ENCODE assay signal across 17 cellular contexts in the genomic region with DNA sequence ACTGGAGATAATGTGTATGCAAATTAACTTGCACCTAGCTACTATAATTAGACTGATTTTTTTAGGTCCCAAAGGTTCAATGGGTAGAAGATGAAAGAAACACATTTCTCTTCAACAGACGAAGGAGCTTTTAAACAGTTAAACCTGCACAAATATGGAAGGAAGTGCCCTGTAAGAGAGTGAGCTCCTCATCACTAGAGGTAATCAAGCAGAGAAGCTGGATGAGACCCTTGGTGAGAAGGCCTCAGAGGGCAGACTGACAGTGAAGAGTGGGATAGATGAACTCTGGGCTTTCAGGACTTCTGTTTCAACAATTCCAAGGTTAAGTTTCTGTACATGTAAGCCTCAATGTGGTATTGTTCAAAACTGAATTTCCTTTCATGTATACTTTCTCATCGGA. TPM values are rescaled to one million over a fixed set of nuclear protein-coding genes. Genes with fewer than 3 reads are reported as not detected.
DNase-seq lines count a peak whose midpoint lies in the region; ATAC-seq and TF ChIP-seq lines count a peak whose summit lies in the region.
"Had no signal": no experiment of that assay in that cellular context is flagged by ENCODE, and none has a peak within 500 bp of the region (broad histone marks: within the 10 kb centered on the region; RNA-seq: fewer than 3 reads in every experiment).

No MANE protein-coding gene starts in this region.

- no peak for ATAC-seq in gastrocnemius medialis
- ATAC-seq: GM23338 had no signal

- DNase-seq in PC-9 (no peak), hepatocyte (ENCODE audit: low spot score) (no peak), gastrocnemius medialis (no peak), MG63 (no peak), NCI-H82 (lab: John Stamatoyannopoulos, UW) (no peak), kidney glomerular epithelial cell (lab: John Stamatoyannopoulos, UW) (no peak), medulla oblongata (ENCODE audit: extremely low spot score) (no peak)
- DNase-seq: DMS153, KG1, NCI-H1048, NCI-H2081 treated with DMSO at 0.1 percent for 48 hours, NCI-H524, Peyer's patch, Right ventricle myocardium superior had no signal

- H3K27me3 ChIP-seq in PC-9 (ENCODE audit: insufficient read depth, low read depth) (no peaks in the 10 kb centered on the region), hepatocyte (no peaks in the 10 kb centered on the region), gastrocnemius medialis (no peaks in the 10 kb centered on the region), MG63 (no peaks in the 10 kb centered on the region)
- H3K27me3 ChIP-seq: Peyer's patch had no signal

- H4K20me1 ChIP-seq in PC-9 (ENCODE audit: insufficient read depth) (no peaks in the 10 kb centered on the region; the same call in 1 of the 2 replicates), hepatocyte (ENCODE audit: insufficient read depth, poor library complexity, severe bottlenecking) (no peaks in the 10 kb centered on the region)

- H3K4me3 ChIP-seq in PC-9 = no peak overlapping the region
- H3K4me3 ChIP-seq in hepatocyte = no peak overlapping the region
- H3K4me3 ChIP-seq in gastrocnemius medialis = no peak overlapping the region
- no peak overlapping the region for H3K4me3 ChIP-seq in MG63
- H3K4me3 ChIP-seq: GM23338, Peyer's patch had no signal

- TF ChIP-seq POLR2A in gastrocnemius medialis (IDR thresholded peaks at IDR 0.05) = no peak

- 0 out of 2 replicates have a peak, but pooled peaks cover 8% of the 10 kb centered on the region for H3K36me3 ChIP-seq in PC-9 (ENCODE audit: low read depth)
- H3K36me3 ChIP-seq in hepatocyte (replicated peaks; ENCODE audit: insufficient read depth, low read depth) = no peaks in the 10 kb centered on the region
- no peaks in the 10 kb centered on the region for H3K36me3 ChIP-seq in gastrocnemius medialis
- H3K36me3 ChIP-seq in MG63 = no peaks in the 10 kb centered on the region
- H3K36me3 ChIP-seq: Peyer's patch had no signal

- in situ Hi-C loops in gastrocnemius medialis (cut with MboI; ENCODE audit: low sequenced_read_pairs in 4 of 4) = loop anchor here in 1 of 4 donors (5.0 kb wide), 1 partner anchor 53 kb away; no protein-coding TSS in a partner anchor

- 92% methylated on average over 2 of the region's 2 CpGs for WGBS in hepatocyte (ENCODE audit: low lambda C conversion rate, missing lambda C conversion rate)

- H3K9me3 ChIP-seq in PC-9 (ENCODE audit: insufficient read depth, low read depth) (no peaks in the 10 kb centered on the region), hepatocyte (ENCODE audit: low read depth) (no peaks in the 10 kb centered on the region), gastrocnemius medialis (no peaks in the 10 kb centered on the region), MG63 (no peaks in the 10 kb centered on the region)
- H3K9me3 ChIP-seq: Peyer's patch had no signal

- H3K9me2 ChIP-seq in PC-9 (ENCODE audit: insufficient read depth) (no peaks in the 10 kb centered on the region), hepatocyte (replicated peaks; ENCODE audit: insufficient read depth) (no peaks in the 10 kb centered on the region)

- H2AFZ ChIP-seq in PC-9 (no peak overlapping the region), hepatocyte (no peak overlapping the region)
- H2AFZ ChIP-seq: GM23338 had no signal

- H3K4me1 ChIP-seq in PC-9 (replicated peaks; ENCODE audit: insufficient read depth) = peaks cover 92% of the 10 kb centered on the region
- H3K4me1 ChIP-seq in hepatocyte (ENCODE audit: insufficient read depth) = peaks cover 38% of the 10 kb centered on the region
- H3K4me1 ChIP-seq in gastrocnemius medialis = peaks cover 72 to 81% of the 10 kb centered on the region in 2 donors

- H3K27ac ChIP-seq in 22Rv1 (peak overlapping the region; percentile 90), PC-9 (peak overlapping the region; percentile 99), hepatocyte (peak overlapping the region; percentile 94), gastrocnemius medialis (peak overlapping the region; percentile 79 to 91 (median 84))

- H3K79me2 ChIP-seq in PC-9 (ENCODE audit: low read depth) (peaks cover 78% of the 10 kb centered on the region), hepatocyte (peaks cover 33% of the 10 kb centered on the region)

- intact Hi-C loops in PC-9 (cut with micrococcal nuclease; ENCODE audit: unreplicated experiment) (no loop called here), gastrocnemius medialis (cut with DNase I; ENCODE audit: low total_unique reads) (loop anchor here (1.0 kb wide), 1 partner anchor 32 kb away; no protein-coding TSS in a partner anchor)

- H3F3A ChIP-seq in PC-9 (ENCODE audit: insufficient read depth, low read depth) = peaks cover 63% of the 10 kb centered on the region

- no peak for TF ChIP-seq CTCF in 22Rv1 (IDR thresholded peaks at IDR 0.05)
- TF ChIP-seq CTCF in PC-9 (conservative IDR thresholded peaks at IDR 0.05) = no peak
- no peak for TF ChIP-seq CTCF in hepatocyte (IDR thresholded peaks at IDR 0.05; ENCODE audit: poor library complexity)
- TF ChIP-seq CTCF in gastrocnemius medialis (IDR thresholded peaks at IDR 0.05 in 4 of 5, conservative IDR thresholded peaks at IDR 0.05 in 1 of 5) = no peak

- H3K4me2 ChIP-seq in PC-9 = peak overlapping the region; percentile 74
- peak overlapping the region; percentile 1 for H3K4me2 ChIP-seq in hepatocyte
- H3K4me2 ChIP-seq: GM23338 had no signal

- POLR2A ChIA-PET in PC-9 (lab: Charles Lee; ENCODE audit: unreplicated experiment) = no interaction called here

- BruUV-seq in PC-9 (replicated peaks; lab: Mats Ljungman, UMichigan) = no TSS peak

- CTCF ChIA-PET in PC-9 (lab: Charles Lee) = no interaction called here

RNA-seq across cellular contexts. Expression of gene PTPN3, which starts 23.2 kb away (rescaled TPM):
- 19.0 and 20.2 TPM in 2 replicates for total RNA-seq in PC-9 (2021)
- 11.8 and 12.1 TPM in 2 replicates for total RNA-seq in hepatocyte
- polyA plus RNA-seq in hepatocyte = 4.4 and 7.7 TPM in 2 replicates
- 100 to 1,000 TPM in 2 of 4 donors, 10 to 100 TPM in 2; 15.6 to 305 (median 82.2) TPM for total RNA-seq in gastrocnemius medialis
- 1.7 and 2.8 TPM in 2 replicates for total RNA-seq in MG63 (2014; rRNA removed; shearing (Covaris generic); ENCODE audit: low replicate concordance)
- polyA plus RNA-seq: CD14-positive monocyte had no signal
